In genomic region chrX:40570346-40571093, GRCh38 we compare ENCODE assay signal across 10 cellular contexts. TPM values are rescaled to one million over a fixed set of nuclear protein-coding genes. Genes with fewer than 3 reads are reported as not detected.
DNase-seq lines count a peak whose midpoint lies in the region; ATAC-seq, FAIRE-seq and TF ChIP-seq lines count a peak whose summit lies in the region.
"Had no signal": no experiment of that assay in that cellular context is flagged by ENCODE, and none has a peak within 500 bp of the region (broad histone marks: within the 10 kb centered on the region; RNA-seq: fewer than 3 reads in every experiment).

No MANE protein-coding gene starts in this region.

- no peak for TF ChIP-seq CTCF in endodermal cell (conservative IDR thresholded peaks at IDR 0.05)

- H3K4me1 Mint-ChIP-seq in endodermal cell: peaks cover 6% of the 10 kb centered on the region

- H3K36me3 ChIP-seq in endodermal cell (ENCODE audit: control insufficient read depth, insufficient read depth, low read length): no peaks in the 10 kb centered on the region

- FAIRE-seq in GM19239 (lab: Jason Lieb, UNC): peak; percentile 78

- H3K9me3 ChIP-seq in endodermal cell (ENCODE audit: control insufficient read depth, low read length): no peaks in the 10 kb centered on the region

- H3K27me3 ChIP-seq in endodermal cell (ENCODE audit: control insufficient read depth, insufficient read depth, low read length, poor library complexity, severe bottlenecking): no peaks in the 10 kb centered on the region

- no peaks in the 10 kb centered on the region for H3K36me3 Mint-ChIP-seq in endodermal cell (ENCODE audit: low read depth)
- H3K36me3 Mint-ChIP-seq: brain had no signal

- no peak overlapping the region for H3K4me3 ChIP-seq in endodermal cell (ENCODE audit: low read length)

- H3K4me3 Mint-ChIP-seq in endodermal cell: no peak overlapping the region
- H3K4me3 Mint-ChIP-seq: brain had no signal

- no peak overlapping the region for H3K27ac ChIP-seq in endodermal cell (ENCODE audit: low read depth, low read length)

- H3K27me3 Mint-ChIP-seq in endodermal cell (ENCODE audit: insufficient read depth): no peaks in the 10 kb centered on the region
- H3K27me3 Mint-ChIP-seq: brain had no signal

- H3K27ac Mint-ChIP-seq in endodermal cell: no peak overlapping the region
- H3K27ac Mint-ChIP-seq: brain had no signal

- DNase-seq in CD1c-positive myeloid dendritic cell (ENCODE audit: extremely low spot score) (peak; percentile 81), GM19239 (ENCODE audit: insufficient read length, low spot score) (peak; percentile 16), NCI-H2227 treated with DMSO at 0.1 percent for 48 hours (lab: John Stamatoyannopoulos, UW) (peak; percentile 11), endodermal cell (peak; percentile 75), sciatic nerve (ENCODE audit: low spot score) (no peak), kidney tubule cell (ENCODE audit: low spot score) (no peak), NCI-H1417 (lab: John Stamatoyannopoulos, UW) (no peak), COR-L47 (lab: John Stamatoyannopoulos, UW) (no peak)
- DNase-seq: DMS 273 treated with DMSO at 0.1 percent for 48 hours had no signal

- H3K4me1 ChIP-seq in endodermal cell (ENCODE audit: control insufficient read depth, insufficient read depth, low read length): no peaks in the 10 kb centered on the region

- intact Hi-C loops in sciatic nerve (cut with DNase I): no loop called here

- no peak overlapping the region for H3K9ac ChIP-seq in endodermal cell (ENCODE audit: extremely low read depth, low read length, poor library complexity, severe bottlenecking)

- no peak for ATAC-seq in sciatic nerve

- WGBS in endodermal cell (ENCODE audit: insufficient coverage in 1 of 2, insufficient read length in 1 of 2), 2 experiments: 67 to 77% methylated on average over 2 to 10 of the region's 10 CpGs

- H3K9me3 Mint-ChIP-seq in endodermal cell: peaks cover 27% of the 10 kb centered on the region

RNA-seq across cellular contexts. Expression of gene ATP6AP2, which starts 10.2 kb away (rescaled TPM):
- 10 to 100 TPM; 67.0 to 82.2 TPM for total RNA-seq in endodermal cell
- polyA plus RNA-seq in endodermal cell (2013, experiment 1 of 2): 75.2 TPM
- polyA plus RNA-seq in endodermal cell (2013, experiment 2 of 2): 67.1 TPM
- total RNA-seq in sciatic nerve: 103 TPM

RNA-seq across cellular contexts. Expression of gene MPC1L, which starts 52.7 kb away (rescaled TPM):
- not detected for total RNA-seq in endodermal cell
- polyA plus RNA-seq in endodermal cell (2013, experiment 1 of 2): not detected
- not detected for polyA plus RNA-seq in endodermal cell (2013, experiment 2 of 2)
- total RNA-seq in sciatic nerve: not detected

Comparison
In these comparisons a context has a peak if more than half of its experiments do, and no peak if none do; other contexts are left out.
1. DNase-seq: peak in CD1c-positive myeloid dendritic cell (single experiment), GM19239 (single experiment), NCI-H2227 treated with DMSO at 0.1 percent for 48 hours (single experiment) and endodermal cell (single experiment); none in sciatic nerve (single experiment), kidney tubule cell (single experiment), NCI-H1417 (0 of 3) and COR-L47 (single experiment).